Comparison of ENCODE assay signal across 16 cellular contexts in genomic region chr14:69327507-69327906, GRCh38.
DNase-seq lines count a peak whose midpoint lies in the region; ATAC-seq and TF ChIP-seq lines count a peak whose summit lies in the region.
"Had no signal": no experiment of that assay in that cellular context is flagged by ENCODE, and none has a peak within 500 bp of the region (broad histone marks: within the 10 kb centered on the region; RNA-seq: fewer than 3 reads in every experiment).

No MANE protein-coding gene starts in this region.

- H3K4me3 ChIP-seq in heart right ventricle (no peak overlapping the region), endodermal cell (ENCODE audit: low read length) (no peak overlapping the region), sigmoid colon (no peak overlapping the region)
- H3K4me3 ChIP-seq: A549 had no signal

- TF ChIP-seq CTCF in heart right ventricle (IDR thresholded peaks at IDR 0.05), result no peak
- no peak for TF ChIP-seq CTCF in endodermal cell (conservative IDR thresholded peaks at IDR 0.05)
- TF ChIP-seq CTCF in sigmoid colon (IDR thresholded peaks at IDR 0.05), result no peak

- TF ChIP-seq EP300 in sigmoid colon (IDR thresholded peaks at IDR 0.05), result no peak

- H3K36me3 ChIP-seq in heart right ventricle (peaks cover 0 to 53% (median 0%) of the 10 kb centered on the region in 9 donors), endodermal cell (ENCODE audit: control insufficient read depth, insufficient read depth, low read length) (no peaks in the 10 kb centered on the region), sigmoid colon (no peaks in the 10 kb centered on the region)

- no peaks in the 10 kb centered on the region for H3K4me1 ChIP-seq in heart right ventricle
- H3K4me1 ChIP-seq in endodermal cell (ENCODE audit: control insufficient read depth, insufficient read depth, low read length), result no peaks in the 10 kb centered on the region
- H3K4me1 ChIP-seq in sigmoid colon, result no peaks in the 10 kb centered on the region
- H3K4me1 ChIP-seq: A549 had no signal

- no peaks in the 10 kb centered on the region for H3K27me3 Mint-ChIP-seq in endodermal cell (ENCODE audit: insufficient read depth)
- peaks cover 3% of the 10 kb centered on the region for H3K27me3 Mint-ChIP-seq in activated T-cell treated with anti-CD3 and anti-CD28 coated beads, Interleukin-2, amount 50 U/mL, for 4 hours (ENCODE audit: low read depth)

- no peak overlapping the region for H3K4me3 Mint-ChIP-seq in endodermal cell
- no peak overlapping the region for H3K4me3 Mint-ChIP-seq in activated T-cell treated with anti-CD3 and anti-CD28 coated beads, Interleukin-2, amount 50 U/mL, for 4 hours
- H3K4me3 Mint-ChIP-seq: CD8-positive, alpha-beta memory T cell had no signal

- peaks cover 6% of the 10 kb centered on the region for H3K4me1 Mint-ChIP-seq in endodermal cell
- H3K4me1 Mint-ChIP-seq in activated T-cell treated with anti-CD3 and anti-CD28 coated beads, Interleukin-2, amount 50 U/mL, for 4 hours (ENCODE audit: low read depth), result no peaks in the 10 kb centered on the region
- H3K4me1 Mint-ChIP-seq: CD8-positive, alpha-beta memory T cell had no signal

- peak; percentile 36 for DNase-seq in cardiac septum (ENCODE audit: low spot score)
- DNase-seq in heart right ventricle, result no peak
- peak; percentile 28 for DNase-seq in endodermal cell
- DNase-seq in sigmoid colon, result peak; percentile 24
- DNase-seq in activated T-cell treated with anti-CD3 and anti-CD28 coated beads, Interleukin-2, amount 50 U/mL, for 4 hours, result no peak
- no peak for DNase-seq in AML-193 (lab: John Stamatoyannopoulos, UW)
- DNase-seq: C1 segment of cervical spinal cord; CD8-positive, alpha-beta memory T cell; KG1; NCI-H1105 treated with DMSO at 0.1 percent for 48 hours; NCI-H1694; NK-92 treated with Interleukin-12 subunit alpha and Interleukin-12 subunit beta, amount 100 ng/mL, for 24 hours; SHP77 treated with DMSO at 0.1 percent for 48 hours had no signal

- no peaks in the 10 kb centered on the region for H3K36me3 Mint-ChIP-seq in endodermal cell (ENCODE audit: low read depth)
- no peaks in the 10 kb centered on the region for H3K36me3 Mint-ChIP-seq in activated T-cell treated with anti-CD3 and anti-CD28 coated beads, Interleukin-2, amount 50 U/mL, for 4 hours (ENCODE audit: insufficient read depth)
- H3K36me3 Mint-ChIP-seq: CD8-positive, alpha-beta memory T cell had no signal

- WGBS in heart right ventricle, 2 donors, result 80 to 83% methylated on average over 5 of the region's 5 CpGs
- WGBS in endodermal cell (ENCODE audit: insufficient coverage in 1 of 2, insufficient read length in 1 of 2), 2 experiments, result 87 to 95% methylated on average over 2 to 5 of the region's 5 CpGs
- WGBS in sigmoid colon, 2 donors, result 76 to 86% methylated on average over 5 of the region's 5 CpGs

- TF ChIP-seq POLR2A in sigmoid colon (IDR thresholded peaks at IDR 0.05), result no peak

- no peaks in the 10 kb centered on the region for H3K9me3 Mint-ChIP-seq in endodermal cell
- no peaks in the 10 kb centered on the region for H3K9me3 Mint-ChIP-seq in activated T-cell treated with anti-CD3 and anti-CD28 coated beads, Interleukin-2, amount 50 U/mL, for 4 hours
- H3K9me3 Mint-ChIP-seq: CD8-positive, alpha-beta memory T cell had no signal

- H3K9ac ChIP-seq in endodermal cell (ENCODE audit: extremely low read depth, low read length, poor library complexity, severe bottlenecking), result no peak overlapping the region

- H3K9me3 ChIP-seq in heart right ventricle (no peaks in the 10 kb centered on the region), endodermal cell (ENCODE audit: control insufficient read depth, low read length) (no peaks in the 10 kb centered on the region), sigmoid colon (no peaks in the 10 kb centered on the region)
- H3K9me3 ChIP-seq: A549 had no signal

- H3K27me3 ChIP-seq in heart right ventricle (no peaks in the 10 kb centered on the region), endodermal cell (ENCODE audit: control insufficient read depth, insufficient read depth, low read length, poor library complexity, severe bottlenecking) (no peaks in the 10 kb centered on the region), sigmoid colon (no peaks in the 10 kb centered on the region)

- H3K27ac ChIP-seq in heart right ventricle (no peak overlapping the region), endodermal cell (ENCODE audit: low read depth, low read length) (no peak overlapping the region), sigmoid colon (no peak overlapping the region)
- H3K27ac ChIP-seq: A549 had no signal

- ATAC-seq in heart right ventricle (no peak), GM18870 (IDR thresholded peaks at IDR 0.05; ENCODE audit: unreplicated experiment) (no peak)
- no peak for ATAC-seq in activated T-cell treated with anti-CD3 and anti-CD28 coated beads, Interleukin-2, amount 50 U/mL, for 4 hours
- ATAC-seq: A549, HepG2 had no signal

- no peak overlapping the region for H3K27ac Mint-ChIP-seq in endodermal cell
- H3K27ac Mint-ChIP-seq: CD8-positive, alpha-beta memory T cell had no signal

- intact Hi-C loops in cardiac septum (cut with DNase I), result no loop called here
- intact Hi-C loops in heart right ventricle (cut with DNase I), result no loop called here
- intact Hi-C loops in sigmoid colon (cut with DNase I), result no loop called here

Comparison
In these comparisons a context has a peak if more than half of its experiments do, and no peak if none do; other contexts are left out.
1. DNase-seq: peak in cardiac septum (single experiment), endodermal cell (single experiment) and sigmoid colon (single experiment); none in heart right ventricle (0 of 2), activated T-cell treated with anti-CD3 and anti-CD28 coated beads, Interleukin-2, amount 50 U/mL, for 4 hours (single experiment) and AML-193 (0 of 2).